In the genomic region with DNA sequence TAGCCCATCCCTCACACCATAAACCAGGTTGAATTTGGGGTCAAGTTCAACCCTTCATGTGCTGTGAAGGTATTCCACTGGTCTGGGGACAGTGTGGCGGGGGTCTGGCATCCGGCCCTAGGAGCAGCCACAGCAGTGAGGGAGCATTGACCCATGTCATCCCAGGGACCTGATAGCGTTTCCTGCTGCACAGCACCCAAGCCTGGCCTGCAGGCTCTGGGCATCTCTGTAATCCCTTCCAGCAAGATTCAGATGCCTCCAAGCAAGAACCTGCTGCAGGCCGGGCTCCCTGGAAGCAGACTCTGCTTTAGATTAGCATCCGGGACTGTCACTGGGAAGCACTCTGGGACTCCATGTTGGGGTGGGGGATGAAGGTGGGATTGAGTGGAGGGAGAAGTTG, we compare ENCODE assay signal across 19 cellular contexts.
"Had no signal": no experiment of that assay in that cellular context is flagged by ENCODE, and none has a peak within 500 bp of the region (broad histone marks: within the 10 kb centered on the region; RNA-seq: fewer than 3 reads in every experiment).

No MANE protein-coding gene starts in this region.

- ATAC-seq: Right ventricle myocardium inferior, SK-N-SH treated with all-trans-retinoic acid at 6 μM for 48 hours had no signal

- H3K4me3 ChIP-seq: MG63, SJCRH30 had no signal

- DNase-seq: KBM-7, MG63, NCI-H1092, NCI-H1105 treated with DMSO at 0.1 percent for 48 hours, NCI-H1417 treated with DMSO at 0.1 percent for 48 hours, NCI-H187, NCI-H2029, NCI-H2081 treated with DMSO at 0.1 percent for 48 hours, NCI-H2171, NCI-H226, NCI-H446, NCI-H510A, NCI-H524 treated with DMSO at 0.1 percent for 48 hours, NCI-H774, RPMI8226, SHP77 treated with DMSO at 0.1 percent for 48 hours, SJCRH30 had no signal

- H3K9me3 ChIP-seq: MG63, SJCRH30 had no signal

- H3K36me3 ChIP-seq: MG63, SJCRH30 had no signal

- H3K27me3 ChIP-seq: MG63 had no signal

- H3K27ac ChIP-seq: SJCRH30 had no signal

- H3K4me1 ChIP-seq: SJCRH30 had no signal
